In the genomic region with DNA sequence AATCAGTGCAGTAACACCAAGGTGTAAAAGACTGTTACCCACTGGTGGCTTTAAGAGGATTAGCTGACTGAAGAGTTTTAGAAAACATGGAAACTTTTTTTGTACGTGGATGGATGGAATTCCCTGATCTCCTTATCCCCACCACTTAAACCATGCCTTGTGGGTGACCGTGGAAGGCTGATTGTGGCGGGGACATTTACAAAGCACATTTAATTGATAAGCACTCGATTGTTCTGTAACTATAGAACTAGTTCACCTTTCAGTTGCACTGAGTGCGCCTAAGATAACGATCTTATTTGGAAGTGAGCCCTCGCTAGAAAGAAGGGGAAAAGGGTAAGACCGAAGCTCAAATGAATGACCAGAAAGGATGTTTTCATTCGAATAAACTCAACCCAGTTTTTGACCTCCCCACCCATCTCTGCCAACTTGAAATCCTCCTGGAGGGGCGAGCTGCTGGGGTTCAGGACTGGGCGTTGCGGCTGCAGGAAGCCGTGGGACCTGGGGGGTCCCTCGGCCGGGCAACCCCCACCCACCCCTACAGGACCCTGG, we compare ENCODE assay signal across 8 cellular contexts. TPM values are rescaled to one million over a fixed set of nuclear protein-coding genes. Genes with fewer than 3 reads are reported as not detected.
A peak's percentile ranks its signal among the peaks of the same experiment; 100 is the strongest.
DNase-seq lines count a peak whose midpoint lies in the region; ATAC-seq and TF ChIP-seq lines count a peak whose summit lies in the region.

No MANE protein-coding gene starts in this region.

- no peaks in the 10 kb centered on the region for H3K9me3 ChIP-seq in iPS-20b (ENCODE audit: insufficient read depth, low read depth, low read length)

- peak overlapping the region; percentile 58 for H3K27ac ChIP-seq in iPS-20b (ENCODE audit: low read length)

- H3K4me3 Mint-ChIP-seq in activated naive CD8-positive, alpha-beta T cell = peak overlapping the region; percentile 91
- H3K4me3 Mint-ChIP-seq in stimulated activated naive B cell treated with anti-CD40 and anti-IgM and Interleukin-4, amounts not matched to agents 10 μg/mL and 1 μg/mL and 100 μg/mL, for 72 hours = peak overlapping the region; percentile 85 to 91

- no peaks in the 10 kb centered on the region for H3K27me3 Mint-ChIP-seq in activated naive CD8-positive, alpha-beta T cell
- no peaks in the 10 kb centered on the region for H3K27me3 Mint-ChIP-seq in stimulated activated naive B cell treated with anti-CD40 and anti-IgM and Interleukin-4, amounts not matched to agents 10 μg/mL and 1 μg/mL and 100 μg/mL, for 72 hours

- H3K36me3 Mint-ChIP-seq in activated naive CD8-positive, alpha-beta T cell = peaks cover 2% of the 10 kb centered on the region
- peaks cover 25 to 35% of the 10 kb centered on the region in 2 donors for H3K36me3 Mint-ChIP-seq in stimulated activated naive B cell treated with anti-CD40 and anti-IgM and Interleukin-4, amounts not matched to agents 10 μg/mL and 1 μg/mL and 100 μg/mL, for 72 hours

- H3K27me3 ChIP-seq in iPS-20b (ENCODE audit: insufficient read depth, low read length) = no peaks in the 10 kb centered on the region; the same call in 1 of the 2 replicates

- ATAC-seq in stimulated activated naive B cell treated with anti-CD40 and anti-IgM and Interleukin-4, amounts not matched to agents 10 μg/mL and 1 μg/mL and 100 μg/mL, for 72 hours (replicated peaks) = peak; percentile 6 to 15
- no peak for ATAC-seq in GM18505 (IDR thresholded peaks at IDR 0.05; ENCODE audit: unreplicated experiment)

- peak overlapping the region; percentile 94 for H3K27ac Mint-ChIP-seq in activated naive CD8-positive, alpha-beta T cell
- peak overlapping the region; percentile 85 for H3K27ac Mint-ChIP-seq in stimulated activated naive B cell treated with anti-CD40 and anti-IgM and Interleukin-4, amounts not matched to agents 10 μg/mL and 1 μg/mL and 100 μg/mL, for 72 hours

- H3K4me1 ChIP-seq in iPS-20b (ENCODE audit: insufficient read depth, low read length) = peaks cover 8% of the 10 kb centered on the region; the same call in 1 of the 2 replicates

- H3K36me3 ChIP-seq in iPS-20b (ENCODE audit: insufficient read depth, low read depth, low read length) = no peaks in the 10 kb centered on the region

- peak overlapping the region; percentile 87; the same call in 1 of the 2 replicates for H3K9ac ChIP-seq in iPS-20b (ENCODE audit: low read depth, low read length)

- DNase-seq in EH (ENCODE audit: low read depth) = peak; percentile 32
- no peak for DNase-seq in Jurkat, Clone E6-1 (ENCODE audit: low read depth, low spot score)
- no peak for DNase-seq in stimulated activated naive B cell treated with anti-CD40 and anti-IgM and Interleukin-4, amounts not matched to agents 10 μg/mL and 1 μg/mL and 100 μg/mL, for 72 hours
- DNase-seq in NCI-H1694 (lab: John Stamatoyannopoulos, UW) = no peak
- no peak for DNase-seq in KG1 (lab: John Stamatoyannopoulos, UW)

- no peak for TF ChIP-seq POLR2A in GM18505 (IDR thresholded peaks at IDR 0.05; ENCODE audit: borderline replicate concordance, extremely low read depth, insufficient read depth, insufficient read length)

- H3K9me3 Mint-ChIP-seq in activated naive CD8-positive, alpha-beta T cell (ENCODE audit: low read depth) = no peaks in the 10 kb centered on the region
- H3K9me3 Mint-ChIP-seq in stimulated activated naive B cell treated with anti-CD40 and anti-IgM and Interleukin-4, amounts not matched to agents 10 μg/mL and 1 μg/mL and 100 μg/mL, for 72 hours = no peaks in the 10 kb centered on the region

- H3K4me3 ChIP-seq in Jurkat, Clone E6-1 (ENCODE audit: low read length) = peak overlapping the region; percentile 82
- H3K4me3 ChIP-seq in iPS-20b (ENCODE audit: low read length) = peak overlapping the region; percentile 86

- peaks cover 47% of the 10 kb centered on the region for H3K4me1 Mint-ChIP-seq in activated naive CD8-positive, alpha-beta T cell (ENCODE audit: low read depth)
- peaks cover 16 to 33% of the 10 kb centered on the region in 2 donors for H3K4me1 Mint-ChIP-seq in stimulated activated naive B cell treated with anti-CD40 and anti-IgM and Interleukin-4, amounts not matched to agents 10 μg/mL and 1 μg/mL and 100 μg/mL, for 72 hours

RNA-seq across cellular contexts. Expression of gene RASSF3, which starts 0.7 kb away (rescaled TPM):
- polyA plus RNA-seq in Jurkat, Clone E6-1 (2012; ENCODE audit: insufficient read depth, insufficient read length) = 7.7 TPM
